27 cellular contexts compared by ENCODE assay signal in the genomic region with DNA sequence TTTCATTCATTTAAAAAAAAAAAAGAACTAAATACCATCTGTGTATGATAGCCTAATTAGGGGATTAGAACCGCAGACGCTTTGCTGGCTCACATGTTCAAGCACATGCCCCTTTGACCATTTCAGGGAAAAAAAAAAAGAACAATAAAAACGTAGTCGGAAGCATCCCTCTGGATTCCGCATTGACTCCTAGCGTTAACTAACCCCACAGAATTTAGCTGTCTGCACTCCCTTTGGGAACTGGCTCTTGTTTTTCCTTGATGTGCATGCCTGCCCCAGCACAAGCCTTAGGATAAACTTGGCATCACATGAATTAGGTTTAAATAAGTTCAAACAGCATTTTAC.
DNase-seq lines count a peak whose midpoint lies in the region; ATAC-seq, FAIRE-seq and TF ChIP-seq lines count a peak whose summit lies in the region.
"Had no signal": no experiment of that assay in that cellular context is flagged by ENCODE, and none has a peak within 500 bp of the region (broad histone marks: within the 10 kb centered on the region; RNA-seq: fewer than 3 reads in every experiment).

No MANE protein-coding gene starts in this region.

- peaks cover 41% of the 10 kb centered on the region for H3K4me1 Mint-ChIP-seq in mesothelial cell of epicardium
- H3K4me1 Mint-ChIP-seq in activated CD4-positive, alpha-beta T cell treated with anti-CD3 and anti-CD28 coated beads for 36 hours = no peaks in the 10 kb centered on the region
- H3K4me1 Mint-ChIP-seq: activated CD8-positive, alpha-beta memory T cell treated with anti-CD3 and anti-CD28 coated beads, Interleukin-2, amount 10 ng/mL, durations not matched to agents 7 days and 5 days; central memory CD8-positive, alpha-beta T cell had no signal

- H3K4me1 ChIP-seq in HepG2 (ENCODE audit: insufficient read depth, low read length) (peaks cover 64% of the 10 kb centered on the region), right lobe of liver (peaks cover 0 to 7% (median 2%) of the 10 kb centered on the region in 4 donors)
- H3K4me1 ChIP-seq: prostate gland had no signal

- no peaks in the 10 kb centered on the region for H3K9me3 Mint-ChIP-seq in mesothelial cell of epicardium
- no peaks in the 10 kb centered on the region for H3K9me3 Mint-ChIP-seq in activated CD4-positive, alpha-beta T cell treated with anti-CD3 and anti-CD28 coated beads for 36 hours (ENCODE audit: low read depth)
- H3K9me3 Mint-ChIP-seq: T-helper 1 cell treated with Interleukin-12 subunit alpha and Interleukin-12 subunit beta and Interleukin-4 antibody, amounts not matched to agents 30 μg/mL and 1 μg/mL, for 36 hours had no signal

- H3K9ac ChIP-seq in HepG2 (ENCODE audit: insufficient read depth, low read depth, low read length) = no peak overlapping the region
- H3K9ac ChIP-seq: GM23248 had no signal

- POLR2A ChIA-PET in HepG2 (lab: Yijun Ruan, JAX) = no interaction called here
- POLR2A ChIA-PET in activated CD4-positive, alpha-beta T cell treated with anti-CD3 and anti-CD28 coated beads for 36 hours (lab: Charles Lee) = no interaction called here

- ATAC-seq in HepG2 = no peak
- no peak for ATAC-seq in right lobe of liver
- ATAC-seq in activated CD4-positive, alpha-beta T cell treated with anti-CD3 and anti-CD28 coated beads for 36 hours = no peak
- no peak for ATAC-seq in HG02970 (IDR thresholded peaks at IDR 0.05; ENCODE audit: low FRiP score, unreplicated experiment)
- ATAC-seq: activated CD8-positive, alpha-beta memory T cell treated with anti-CD3 and anti-CD28 coated beads, Interleukin-2, amount 10 ng/mL, durations not matched to agents 7 days and 5 days; activated naive CD4-positive, alpha-beta T cell treated with anti-CD3 and anti-CD28 coated beads, Interleukin-2, amount 50 U/mL, for 72 hours; foreskin keratinocyte; mucosa of descending colon had no signal

- 90% methylated on average over 6 of the region's 6 CpGs for WGBS in HepG2 (ENCODE audit: low lambda C conversion rate)
- 82% methylated on average over 6 of the region's 6 CpGs for WGBS in right lobe of liver (ENCODE audit: insufficient coverage, low coverage, low lambda C conversion rate, missing lambda C conversion rate)

- peaks cover 4% of the 10 kb centered on the region for H3K36me3 Mint-ChIP-seq in mesothelial cell of epicardium
- no peaks in the 10 kb centered on the region for H3K36me3 Mint-ChIP-seq in activated CD4-positive, alpha-beta T cell treated with anti-CD3 and anti-CD28 coated beads for 36 hours (ENCODE audit: low read depth)
- H3K36me3 Mint-ChIP-seq: activated CD8-positive, alpha-beta memory T cell treated with anti-CD3 and anti-CD28 coated beads, Interleukin-2, amount 10 ng/mL, durations not matched to agents 7 days and 5 days; activated naive CD4-positive, alpha-beta T cell treated with anti-CD3 and anti-CD28 coated beads, Interleukin-2, amount 50 U/mL, for 72 hours had no signal

- no peaks in the 10 kb centered on the region; the same call in 1 of the 2 replicates for H4K20me1 ChIP-seq in HepG2 (ENCODE audit: insufficient read depth, low read length)

- TF ChIP-seq RAD21 in HepG2 (CRISPR knock-in tag; IDR thresholded peaks at IDR 0.05) = no peak

- BruUV-seq in HepG2 (replicated peaks; lab: Mats Ljungman, UMichigan) = no TSS peak

- CTCF ChIA-PET in HepG2 (lab: Yijun Ruan, JAX; ENCODE audit: low intra/inter-chr PET ratio, low total read pairs) = no interaction called here
- CTCF ChIA-PET in activated CD4-positive, alpha-beta T cell treated with anti-CD3 and anti-CD28 coated beads for 36 hours (lab: Charles Lee) = no interaction called here

- no peaks in the 10 kb centered on the region for H3K27me3 Mint-ChIP-seq in mesothelial cell of epicardium (ENCODE audit: low read depth)
- no peaks in the 10 kb centered on the region for H3K27me3 Mint-ChIP-seq in activated CD4-positive, alpha-beta T cell treated with anti-CD3 and anti-CD28 coated beads for 36 hours
- H3K27me3 Mint-ChIP-seq: activated CD8-positive, alpha-beta memory T cell treated with anti-CD3 and anti-CD28 coated beads, Interleukin-2, amount 10 ng/mL, durations not matched to agents 7 days and 5 days; central memory CD8-positive, alpha-beta T cell had no signal

- H3K27ac ChIP-seq in HepG2 (ENCODE audit: extremely low read length, insufficient read depth, low read length) (peak overlapping the region; percentile 50), right lobe of liver (no peak overlapping the region)
- H3K27ac ChIP-seq: foreskin keratinocyte, GM23248, HL-60, prostate gland, SJSA1, transverse colon had no signal

- H2AFZ ChIP-seq in HepG2 (ENCODE audit: low read length) = no peak overlapping the region
- H2AFZ ChIP-seq: GM23248 had no signal

- no peak overlapping the region for H3K4me2 ChIP-seq in HepG2 (ENCODE audit: low read depth, low read length)

- TF ChIP-seq CTCF in HepG2 (CRISPR knock-in tag; IDR thresholded peaks at IDR 0.05) (no peak), right lobe of liver (IDR thresholded peaks at IDR 0.05) (no peak), mesothelial cell of epicardium (IDR thresholded peaks at IDR 0.05; ENCODE audit: unreplicated experiment) (no peak)

- no peak overlapping the region for H3K4me3 Mint-ChIP-seq in mesothelial cell of epicardium
- H3K4me3 Mint-ChIP-seq in activated CD4-positive, alpha-beta T cell treated with anti-CD3 and anti-CD28 coated beads for 36 hours = no peak overlapping the region
- H3K4me3 Mint-ChIP-seq: activated CD8-positive, alpha-beta memory T cell treated with anti-CD3 and anti-CD28 coated beads, Interleukin-2, amount 10 ng/mL, durations not matched to agents 7 days and 5 days; central memory CD8-positive, alpha-beta T cell; T-helper 1 cell treated with Interleukin-12 subunit alpha and Interleukin-12 subunit beta and Interleukin-4 antibody, amounts not matched to agents 30 μg/mL and 1 μg/mL, for 36 hours had no signal

- DNase-seq in HepG2 (ENCODE audit: low spot score) (no peak), right lobe of liver (no peak), NCI-H82 (lab: John Stamatoyannopoulos, UW) (peak; percentile 81), mesothelial cell of epicardium (ENCODE audit: low spot score in 2 of 2, unreplicated experiment in 2 of 2) (no peak), epidermal melanocyte (ENCODE audit: insufficient read length, low spot score) (no peak)
- no peak for DNase-seq in activated CD4-positive, alpha-beta T cell treated with anti-CD3 and anti-CD28 coated beads for 36 hours
- no peak for DNase-seq in activated naive CD4-positive, alpha-beta T cell (lab: John Stamatoyannopoulos, UW)
- DNase-seq: activated CD4-positive, alpha-beta T cell treated with anti-CD3 and anti-CD28 coated beads for 48 hours; activated CD8-positive, alpha-beta memory T cell treated with anti-CD3 and anti-CD28 coated beads, Interleukin-2, amount 10 ng/mL, durations not matched to agents 7 days and 5 days; foreskin keratinocyte; GM23248; hippocampal formation; mucosa of descending colon; NCI-H1417; NCI-H345; stimulated activated CD4-positive, alpha-beta T cell treated with anti-CD3 and anti-CD28 coated beads, Interleukin-2, amount 100 ng/mL, for 48 hours; stimulated activated naive CD4-positive, alpha-beta T cell; transverse colon had no signal

- H3K27me3 ChIP-seq in HepG2 (ENCODE audit: control insufficient read depth in 1 of 2, insufficient read depth in 2 of 2, low read length in 2 of 2) (no peaks in the 10 kb centered on the region), right lobe of liver (no peaks in the 10 kb centered on the region)
- H3K27me3 ChIP-seq: foreskin keratinocyte, SJSA1, transverse colon had no signal

- no peaks in the 10 kb centered on the region; a peak in 1 of 5 replicates for H3K36me3 ChIP-seq in HepG2 (replicated peaks in 1 of 2; ENCODE audit: control insufficient read depth in 1 of 2, insufficient read depth in 2 of 2, low read length in 2 of 2)
- no peaks in the 10 kb centered on the region for H3K36me3 ChIP-seq in right lobe of liver
- H3K36me3 ChIP-seq: prostate gland, SJSA1, transverse colon had no signal

- in situ Hi-C loops in HepG2 (cut with HindIII; ENCODE audit: extremely low pct_ligation_motif_present, low pct_unique_long_range_greater_than_20kb) = no loop called here

- no peak for FAIRE-seq in HepG2 (lab: Jason Lieb, UNC)
- FAIRE-seq: astrocyte, RCC 7860 had no signal

- peak overlapping the region; percentile 56 for H3K27ac Mint-ChIP-seq in mesothelial cell of epicardium
- no peak overlapping the region for H3K27ac Mint-ChIP-seq in activated CD4-positive, alpha-beta T cell treated with anti-CD3 and anti-CD28 coated beads for 36 hours
- H3K27ac Mint-ChIP-seq: activated CD8-positive, alpha-beta memory T cell treated with anti-CD3 and anti-CD28 coated beads, Interleukin-2, amount 10 ng/mL, durations not matched to agents 7 days and 5 days; activated naive CD4-positive, alpha-beta T cell treated with anti-CD3 and anti-CD28 coated beads, Interleukin-2, amount 50 U/mL, for 72 hours; T-helper 1 cell treated with Interleukin-12 subunit alpha and Interleukin-12 subunit beta and Interleukin-4 antibody, amounts not matched to agents 30 μg/mL and 1 μg/mL, for 36 hours had no signal

- H3K79me2 ChIP-seq in HepG2 (ENCODE audit: insufficient read depth, low read length) = peaks cover 74% of the 10 kb centered on the region

- TF ChIP-seq EP300 in HepG2 (IDR thresholded peaks at IDR 0.05; ENCODE audit: low read depth in 2 of 2, low read length in 2 of 2) (no peak), HepG2 (CRISPR knock-in tag; IDR thresholded peaks at IDR 0.05; ENCODE audit: borderline replicate concordance) (no peak)

- H3K4me3 ChIP-seq in HepG2 (replicated peaks in 1 of 3; ENCODE audit: insufficient read depth in 1 of 3, low read depth in 2 of 3, low read length in 3 of 3) = no peak overlapping the region
- no peak overlapping the region for H3K4me3 ChIP-seq in right lobe of liver
- H3K4me3 ChIP-seq: GM23248, mucosa of descending colon, prostate gland, SJSA1, transverse colon had no signal

- no peaks in the 10 kb centered on the region for H3K9me3 ChIP-seq in HepG2 (ENCODE audit: low read length)
- no peaks in the 10 kb centered on the region for H3K9me3 ChIP-seq in right lobe of liver
- H3K9me3 ChIP-seq: mucosa of descending colon, prostate gland, SJSA1, transverse colon had no signal

- TF ChIP-seq POLR2A in HepG2 (IDR thresholded peaks at IDR 0.05; ENCODE audit: insufficient read depth in 1 of 2, low read depth in 2 of 2, low read length in 2 of 2) = no peak
- no peak for TF ChIP-seq POLR2A in right lobe of liver (IDR thresholded peaks at IDR 0.05)

- intact Hi-C loops in HepG2 (cut with micrococcal nuclease; ENCODE audit: unreplicated experiment) = loop anchor here (2.0 kb wide), 1 partner anchor 31 kb away; no protein-coding TSS in a partner anchor
- intact Hi-C loops in right lobe of liver (cut with DNase I) = no loop called here
- intact Hi-C loops in activated CD4-positive, alpha-beta T cell treated with anti-CD3 and anti-CD28 coated beads for 36 hours (cut with DNase I, micrococcal nuclease) = no loop called here
